ENCODE assay signal across 21 cellular contexts in genomic region chr7:27423821-27424220, GRCh38.
A peak's percentile ranks its signal among the peaks of the same experiment; 100 is the strongest.
DNase-seq lines count a peak whose midpoint lies in the region; ATAC-seq, FAIRE-seq and TF ChIP-seq lines count a peak whose summit lies in the region.
"Had no signal": no experiment of that assay in that cellular context is flagged by ENCODE, and none has a peak within 500 bp of the region (broad histone marks: within the 10 kb centered on the region; RNA-seq: fewer than 3 reads in every experiment).

No MANE protein-coding gene starts in this region.

- no peak overlapping the region for H2AFZ ChIP-seq in keratinocyte (ENCODE audit: control insufficient read depth, low read length)

- ATAC-seq in RWPE2 (ENCODE audit: low read depth): no peak
- ATAC-seq in naive thymus-derived CD4-positive, alpha-beta T cell: no peak
- no peak for ATAC-seq in GM19328 (IDR thresholded peaks at IDR 0.05; ENCODE audit: unreplicated experiment)
- ATAC-seq: HepG2, T-helper 17 cell had no signal

- FAIRE-seq in keratinocyte (lab: Jason Lieb, UNC): no peak
- FAIRE-seq: HepG2 had no signal

- H3K4me3 ChIP-seq in RWPE2 (ENCODE audit: severe bottlenecking) (no peak overlapping the region), keratinocyte (ENCODE audit: control insufficient read depth in 2 of 3, extremely low read depth in 1 of 3, insufficient read depth in 2 of 3, low read depth in 1 of 3, low read length in 3 of 3) (peak overlapping the region in 1 of 3 experiments; percentile 13), ovary (no peak overlapping the region)
- H3K4me3 ChIP-seq in naive thymus-derived CD4-positive, alpha-beta T cell (ENCODE audit: low read length): no peak overlapping the region
- H3K4me3 ChIP-seq: Peyer's patch had no signal

- H3K27ac ChIP-seq in RWPE2 (ENCODE audit: poor library complexity, severe bottlenecking) (peak overlapping the region; percentile 30), keratinocyte (ENCODE audit: control insufficient read depth, insufficient read depth, low read length) (no peak overlapping the region), ovary (no peak overlapping the region)
- no peak overlapping the region for H3K27ac ChIP-seq in naive thymus-derived CD4-positive, alpha-beta T cell (ENCODE audit: low read depth, low read length)

- POLR2A ChIA-PET in naive thymus-derived CD4-positive, alpha-beta T cell (lab: Charles Lee): no interaction called here

- peaks cover 14% of the 10 kb centered on the region for H3K4me1 ChIP-seq in RWPE2 (ENCODE audit: insufficient read depth, poor library complexity, severe bottlenecking)
- peaks cover 18% of the 10 kb centered on the region for H3K4me1 ChIP-seq in keratinocyte (ENCODE audit: control insufficient read depth, extremely low read depth, insufficient read depth, low read length)
- no peaks in the 10 kb centered on the region for H3K4me1 ChIP-seq in naive thymus-derived CD4-positive, alpha-beta T cell (ENCODE audit: control insufficient read depth in 2 of 2, insufficient read depth in 2 of 2, low read length in 2 of 2)
- H3K4me1 ChIP-seq in ovary (ENCODE audit: insufficient read depth): no peaks in the 10 kb centered on the region
- H3K4me1 ChIP-seq: BE2C had no signal

- intact Hi-C loops in Calu3 (cut with micrococcal nuclease; ENCODE audit: unreplicated experiment) (loop anchor here (5.0 kb wide), 1 partner anchor 182 kb away; the partner anchor contains the start of gene EVX1), ovary (cut with DNase I) (no loop called here)
- intact Hi-C loops in naive thymus-derived CD4-positive, alpha-beta T cell (cut with micrococcal nuclease): no loop called here

- peak overlapping the region; percentile 61 for H3K4me2 ChIP-seq in keratinocyte (ENCODE audit: control insufficient read depth, extremely low read depth, insufficient read depth, low read depth, low read length)
- H3K4me2 ChIP-seq: SK-N-SH had no signal

- dilution Hi-C loops in keratinocyte (cut with MboI; ENCODE audit: extremely low pct_ligation_motif_present, low sequenced_read_pairs): no loop called here

- H3K4me1 Mint-ChIP-seq in Calu3 (ENCODE audit: low read depth, unreplicated experiment): peaks cover 57% of the 10 kb centered on the region
- H3K4me1 Mint-ChIP-seq in naive thymus-derived CD4-positive, alpha-beta T cell: no peaks in the 10 kb centered on the region
- H3K4me1 Mint-ChIP-seq: CD4-positive, CD25-positive, alpha-beta regulatory T cell had no signal

- H3K9ac ChIP-seq in keratinocyte (ENCODE audit: control insufficient read depth, extremely low read depth, insufficient read depth, low read length): no peak overlapping the region
- H3K9ac ChIP-seq: SK-N-SH had no signal

- WGBS in ovary, 3 donors: 77 to 92% (median 79%) methylated on average over 10 of the region's 10 CpGs

- H3K36me3 Mint-ChIP-seq in Calu3 (ENCODE audit: insufficient read depth, unreplicated experiment): peaks cover 11% of the 10 kb centered on the region
- H3K36me3 Mint-ChIP-seq in naive thymus-derived CD4-positive, alpha-beta T cell: no peaks in the 10 kb centered on the region
- H3K36me3 Mint-ChIP-seq: CD4-positive, CD25-positive, alpha-beta regulatory T cell had no signal

- CTCF ChIA-PET in Calu3 (lab: Charles Lee): interaction anchor here (0.6 to 1.5 kb wide), 9 partner anchors 10 to 715 kb away, joined by 3 to 14 read pairs (median 3); no protein-coding TSS in a partner anchor
- CTCF ChIA-PET in naive thymus-derived CD4-positive, alpha-beta T cell (lab: Charles Lee): no interaction called here

- H4K20me1 ChIP-seq in keratinocyte (ENCODE audit: control insufficient read depth, extremely low read depth, insufficient read depth, low read length): no peaks in the 10 kb centered on the region

- no peak for TF ChIP-seq POLR2A in ovary (IDR thresholded peaks at IDR 0.05)

- DNase-seq in Calu3: no peak
- no peak for DNase-seq in RWPE2 (ENCODE audit: low spot score)
- DNase-seq in keratinocyte (ENCODE audit: low read depth, low spot score): no peak
- DNase-seq in naive thymus-derived CD4-positive, alpha-beta T cell: no peak
- no peak for DNase-seq in ovary
- DNase-seq in GM13976 (ENCODE audit: low spot score): no peak
- DNase-seq: BE2C; CD4-positive, CD25-positive, alpha-beta regulatory T cell; Karpas-422; NCI-H1092 treated with DMSO at 0.1 percent for 48 hours; NCI-H1436; NCI-H187; NCI-H446 treated with DMSO at 0.1 percent for 48 hours; NCI-H526; NCI-H82; SK-N-SH; SW 1271; T-helper 17 cell had no signal

- peak overlapping the region; percentile 43 for H3K4me3 Mint-ChIP-seq in Calu3 (ENCODE audit: low read depth, unreplicated experiment)
- no peak overlapping the region for H3K4me3 Mint-ChIP-seq in naive thymus-derived CD4-positive, alpha-beta T cell
- H3K4me3 Mint-ChIP-seq: CD4-positive, CD25-positive, alpha-beta regulatory T cell; T-helper 17 cell had no signal

- no peaks in the 10 kb centered on the region for H3K79me2 ChIP-seq in keratinocyte (ENCODE audit: control insufficient read depth, insufficient read depth, low read length)

- in situ Hi-C loops in GM13976 (cut with MboI; ENCODE audit: low sequenced_read_pairs, unreplicated experiment): no loop called here

- TF ChIP-seq CTCF in Calu3 (IDR thresholded peaks at IDR 0.05; ENCODE audit: unreplicated experiment) (no peak), RWPE2 (IDR thresholded peaks at IDR 0.05; ENCODE audit: poor library complexity, severe bottlenecking) (no peak), keratinocyte (optimal IDR thresholded peaks at IDR 0.05 in 1 of 3, IDR thresholded peaks at IDR 0.05 in 1 of 3, conservative IDR thresholded peaks at IDR 0.05 in 1 of 3; ENCODE audit: extremely low read depth in 1 of 3, insufficient read depth in 2 of 3, low read length in 3 of 3) (no peak), ovary (IDR thresholded peaks at IDR 0.05) (no peak), GM13976 (IDR thresholded peaks at IDR 0.05; ENCODE audit: borderline replicate concordance, control extremely low read depth, extremely low read depth, insufficient read depth, missing control alignments) (no peak)

- H3K36me3 ChIP-seq in RWPE2 (ENCODE audit: low read depth) (no peaks in the 10 kb centered on the region), keratinocyte (ENCODE audit: control insufficient read depth in 2 of 2, extremely low read depth in 1 of 2, insufficient read depth in 2 of 2, low read length in 2 of 2) (no peaks in the 10 kb centered on the region), ovary (no peaks in the 10 kb centered on the region)
- no peaks in the 10 kb centered on the region for H3K36me3 ChIP-seq in naive thymus-derived CD4-positive, alpha-beta T cell (ENCODE audit: control insufficient read depth in 2 of 3, insufficient read depth in 3 of 3, low read length in 3 of 3)
- H3K36me3 ChIP-seq: BE2C, Peyer's patch had no signal

- H3K27me3 ChIP-seq in RWPE2 (ENCODE audit: insufficient read depth, poor library complexity, severe bottlenecking) (no peaks in the 10 kb centered on the region), keratinocyte (ENCODE audit: control insufficient read depth, extremely low read depth, insufficient read depth, low read length) (no peaks in the 10 kb centered on the region), ovary (no peaks in the 10 kb centered on the region)
- no peaks in the 10 kb centered on the region for H3K27me3 ChIP-seq in naive thymus-derived CD4-positive, alpha-beta T cell (ENCODE audit: control insufficient read depth in 2 of 2, insufficient read depth in 2 of 2, low read length in 2 of 2)
- H3K27me3 ChIP-seq: BE2C, Peyer's patch had no signal

- peak overlapping the region; percentile 84 for H3K27ac Mint-ChIP-seq in Calu3 (ENCODE audit: unreplicated experiment)
- H3K27ac Mint-ChIP-seq in naive thymus-derived CD4-positive, alpha-beta T cell: no peak overlapping the region
- H3K27ac Mint-ChIP-seq: CD4-positive, CD25-positive, alpha-beta regulatory T cell; T-helper 17 cell had no signal

- no peaks in the 10 kb centered on the region for H3K9me1 ChIP-seq in keratinocyte (ENCODE audit: control insufficient read depth, extremely low read depth, insufficient read depth, low read length)

- no peaks in the 10 kb centered on the region for H3K9me3 ChIP-seq in RWPE2 (ENCODE audit: severe bottlenecking)
- H3K9me3 ChIP-seq in keratinocyte (ENCODE audit: control insufficient read depth, low read depth, low read length): no peaks in the 10 kb centered on the region
- no peaks in the 10 kb centered on the region for H3K9me3 ChIP-seq in naive thymus-derived CD4-positive, alpha-beta T cell (ENCODE audit: control insufficient read depth in 2 of 3, low read length in 3 of 3)
- H3K9me3 ChIP-seq in ovary: no peaks in the 10 kb centered on the region
- H3K9me3 ChIP-seq: BE2C, Peyer's patch, SK-N-SH had no signal

- BruUV-seq in Calu3 (replicated peaks; lab: Mats Ljungman, UMichigan): no TSS peak

- no peak for TF ChIP-seq EP300 in ovary (IDR thresholded peaks at IDR 0.05)

- no peaks in the 10 kb centered on the region for H3K27me3 Mint-ChIP-seq in Calu3 (ENCODE audit: unreplicated experiment)
- peaks cover 0 to 21% (median 10%) of the 10 kb centered on the region in 5 donors for H3K27me3 Mint-ChIP-seq in naive thymus-derived CD4-positive, alpha-beta T cell

- H3K9me3 Mint-ChIP-seq in Calu3 (ENCODE audit: low read depth, unreplicated experiment): no peaks in the 10 kb centered on the region
- no peaks in the 10 kb centered on the region for H3K9me3 Mint-ChIP-seq in naive thymus-derived CD4-positive, alpha-beta T cell
